ENCODE assay signal across 19 cellular contexts in genomic region chr9:133884907-133885744, GRCh38.
"Had no signal": no experiment of that assay in that cellular context is flagged by ENCODE, and none has a peak within 500 bp of the region (broad histone marks: within the 10 kb centered on the region; RNA-seq: fewer than 3 reads in every experiment).

No MANE protein-coding gene starts in this region.

- ATAC-seq: activated CD8-positive, alpha-beta memory T cell treated with anti-CD3 and anti-CD28 coated beads, Interleukin-2, amount 10 ng/mL, durations not matched to agents 7 days and 5 days; activated naive CD4-positive, alpha-beta T cell treated with anti-CD3 and anti-CD28 coated beads, Interleukin-2, amount 50 U/mL, for 72 hours; esophagus mucosa; mucosa of descending colon; natural killer cell had no signal

- FAIRE-seq: bronchial epithelial cell, endometrium had no signal

- H3K9me3 ChIP-seq: mucosa of descending colon, thoracic aorta, vagina had no signal

- H3K9me3 Mint-ChIP-seq: activated naive CD4-positive, alpha-beta T cell treated with anti-CD3 and anti-CD28 coated beads, Interleukin-2, amount 50 U/mL, for 72 hours; activated T-cell treated with anti-CD3 and anti-CD28 coated beads, Interleukin-2, amount 50 U/mL, for 24 hours; natural killer cell; stimulated activated naive CD8-positive, alpha-beta T cell treated with anti-CD3 and anti-CD28 coated beads, Interleukin-15, Interleukin-2, amounts not matched to agents 100 ng/mL and 50 ng/mL, for 24 hours; T-helper 1 cell treated with Interleukin-12 subunit alpha and Interleukin-12 subunit beta and Interleukin-4 antibody, amounts not matched to agents 30 μg/mL and 1 μg/mL, for 36 hours had no signal

- H3K27me3 Mint-ChIP-seq: activated CD8-positive, alpha-beta memory T cell treated with anti-CD3 and anti-CD28 coated beads, Interleukin-2, amount 10 ng/mL, durations not matched to agents 7 days and 5 days; activated T-cell treated with anti-CD3 and anti-CD28 coated beads, Interleukin-2, amount 50 U/mL, for 24 hours; stimulated activated naive CD8-positive, alpha-beta T cell treated with anti-CD3 and anti-CD28 coated beads, Interleukin-15, Interleukin-2, amounts not matched to agents 100 ng/mL and 50 ng/mL, for 24 hours had no signal

- DNase-seq: activated CD4-positive, alpha-beta T cell treated with anti-CD3 and anti-CD28 coated beads, Interleukin-2, amount 50 U/mL, for 4 hours; activated CD4-positive, CD25-positive, alpha-beta regulatory T cell treated with anti-CD3 and anti-CD28 coated beads, Interleukin-2, amount 50 U/mL, for 72 hours; activated CD8-positive, alpha-beta memory T cell treated with anti-CD3 and anti-CD28 coated beads, Interleukin-2, amount 10 ng/mL, durations not matched to agents 7 days and 5 days; activated effector memory CD4-positive, alpha-beta T cell treated with anti-CD3 and anti-CD28 coated beads, Interleukin-2, amount 50 U/mL, for 16 hours; activated T-cell treated with anti-CD3 and anti-CD28 coated beads, Interleukin-2, amount 50 U/mL, for 24 hours; dorsolateral prefrontal cortex; hypothalamus; mucosa of descending colon; natural killer cell; stimulated activated CD4-positive, alpha-beta T cell treated with anti-CD3 and anti-CD28 coated beads, Interleukin-2, amount 100 ng/mL, for 48 hours had no signal

- H3K27ac ChIP-seq: dorsolateral prefrontal cortex, thoracic aorta, vagina had no signal

- H3K27me3 ChIP-seq: dorsolateral prefrontal cortex, vagina had no signal

- H3K27ac Mint-ChIP-seq: activated CD8-positive, alpha-beta memory T cell treated with anti-CD3 and anti-CD28 coated beads, Interleukin-2, amount 10 ng/mL, durations not matched to agents 7 days and 5 days; activated naive CD4-positive, alpha-beta T cell treated with anti-CD3 and anti-CD28 coated beads, Interleukin-2, amount 50 U/mL, for 72 hours; activated T-cell treated with anti-CD3 and anti-CD28 coated beads, Interleukin-2, amount 50 U/mL, for 24 hours; natural killer cell; stimulated activated naive CD8-positive, alpha-beta T cell treated with anti-CD3 and anti-CD28 coated beads, Interleukin-15, Interleukin-2, amounts not matched to agents 100 ng/mL and 50 ng/mL, for 24 hours; T-helper 1 cell treated with Interleukin-12 subunit alpha and Interleukin-12 subunit beta and Interleukin-4 antibody, amounts not matched to agents 30 μg/mL and 1 μg/mL, for 36 hours had no signal

- H3K36me3 ChIP-seq: thoracic aorta, vagina had no signal

- H3K4me3 ChIP-seq: dorsolateral prefrontal cortex, lung, mucosa of descending colon, thoracic aorta, vagina had no signal

- H3K4me3 Mint-ChIP-seq: activated CD8-positive, alpha-beta memory T cell treated with anti-CD3 and anti-CD28 coated beads, Interleukin-2, amount 10 ng/mL, durations not matched to agents 7 days and 5 days; activated T-cell treated with anti-CD3 and anti-CD28 coated beads, Interleukin-2, amount 50 U/mL, for 24 hours; natural killer cell; stimulated activated naive CD8-positive, alpha-beta T cell treated with anti-CD3 and anti-CD28 coated beads, Interleukin-15, Interleukin-2, amounts not matched to agents 100 ng/mL and 50 ng/mL, for 24 hours; T-helper 1 cell treated with Interleukin-12 subunit alpha and Interleukin-12 subunit beta and Interleukin-4 antibody, amounts not matched to agents 30 μg/mL and 1 μg/mL, for 36 hours had no signal

- H3K36me3 Mint-ChIP-seq: activated CD8-positive, alpha-beta memory T cell treated with anti-CD3 and anti-CD28 coated beads, Interleukin-2, amount 10 ng/mL, durations not matched to agents 7 days and 5 days; activated naive CD4-positive, alpha-beta T cell treated with anti-CD3 and anti-CD28 coated beads, Interleukin-2, amount 50 U/mL, for 72 hours; natural killer cell had no signal

- H3K4me1 Mint-ChIP-seq: activated CD8-positive, alpha-beta memory T cell treated with anti-CD3 and anti-CD28 coated beads, Interleukin-2, amount 10 ng/mL, durations not matched to agents 7 days and 5 days; natural killer cell had no signal
